8 cellular contexts compared by ENCODE assay signal in the genomic region with DNA sequence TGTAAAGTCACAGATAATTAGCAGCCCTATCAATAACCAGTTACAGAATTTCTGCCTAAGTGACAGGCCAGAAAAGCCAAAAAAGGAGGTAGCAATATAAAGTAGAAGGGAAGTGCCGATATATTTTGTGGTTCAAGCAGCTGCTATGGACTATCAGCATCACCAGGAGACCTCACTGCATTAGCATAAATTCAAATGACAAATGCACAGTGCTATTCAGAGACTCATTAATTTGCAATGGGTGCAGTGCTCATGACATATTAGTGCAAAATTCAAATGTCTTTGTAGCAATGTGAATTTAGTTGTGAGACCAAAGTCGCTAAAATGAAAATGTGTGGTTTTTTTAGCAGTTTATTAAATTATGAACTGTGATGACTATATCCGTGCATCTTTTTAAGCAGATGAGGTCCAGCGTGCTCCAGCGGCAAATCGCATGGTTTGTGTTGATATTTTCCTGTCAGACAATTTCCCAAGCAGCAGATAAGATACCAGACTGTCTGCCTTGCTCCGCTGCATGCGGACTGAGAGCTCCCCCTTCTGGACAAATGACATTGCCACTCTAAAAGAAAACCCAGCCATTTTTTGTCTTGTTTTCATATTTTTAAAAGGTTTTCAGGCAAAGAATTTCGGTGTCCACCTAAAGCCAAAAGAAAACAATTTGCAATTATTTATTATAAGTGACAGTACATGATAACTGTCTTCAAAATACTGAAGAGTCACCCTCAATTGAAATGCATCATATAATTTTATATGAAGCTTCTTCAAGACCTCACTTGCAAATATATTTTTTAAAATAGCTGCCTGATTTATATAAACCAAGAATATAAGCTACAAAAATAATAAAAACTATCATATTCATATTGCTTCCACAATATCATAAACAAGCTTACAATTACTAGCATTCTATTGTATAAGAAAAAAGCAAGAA.
DNase-seq lines count a peak whose midpoint lies in the region; ATAC-seq and TF ChIP-seq lines count a peak whose summit lies in the region.

No MANE protein-coding gene starts in this region.

- no peaks in the 10 kb centered on the region for H3K4me1 Mint-ChIP-seq in Calu3 (ENCODE audit: low read depth, unreplicated experiment)
- H3K4me1 Mint-ChIP-seq in activated naive CD8-positive, alpha-beta T cell treated with anti-CD3 and anti-CD28 coated beads, Interleukin-2, amount 50 U/mL, for 24 hours, result no peaks in the 10 kb centered on the region

- H3K4me1 ChIP-seq in heart right ventricle, result peaks cover 0 to 5% (median 4%) of the 10 kb centered on the region in 9 donors

- POLR2A ChIA-PET in RWPE1 (lab: Yijun Ruan, JAX; ENCODE audit: low non-redundant PET), result no interaction called here

- H3K27ac ChIP-seq in RWPE1 (no peak overlapping the region), heart right ventricle (no peak overlapping the region)

- BruUV-seq in Calu3 (replicated peaks; lab: Mats Ljungman, UMichigan), result no TSS peak

- H3K27ac Mint-ChIP-seq in Calu3 (ENCODE audit: unreplicated experiment), result no peak overlapping the region
- no peak overlapping the region for H3K27ac Mint-ChIP-seq in activated naive CD8-positive, alpha-beta T cell treated with anti-CD3 and anti-CD28 coated beads, Interleukin-2, amount 50 U/mL, for 24 hours

- WGBS in heart right ventricle, 2 donors, result 16 to 18% methylated on average over 9 of the region's 9 CpGs

- DNase-seq in Calu3 (peak; percentile 75), RWPE1 (ENCODE audit: low spot score) (peak; percentile 50), heart right ventricle (peak; percentile 40 to 77), pulmonary artery endothelial cell (ENCODE audit: low read depth, low spot score) (peak; percentile 8)
- DNase-seq in activated naive CD8-positive, alpha-beta T cell treated with anti-CD3 and anti-CD28 coated beads, Interleukin-2, amount 50 U/mL, for 24 hours, result peak; percentile 58

- H3K36me3 Mint-ChIP-seq in Calu3 (ENCODE audit: insufficient read depth, unreplicated experiment), result no peaks in the 10 kb centered on the region
- H3K36me3 Mint-ChIP-seq in activated naive CD8-positive, alpha-beta T cell treated with anti-CD3 and anti-CD28 coated beads, Interleukin-2, amount 50 U/mL, for 24 hours (ENCODE audit: low read depth), result no peaks in the 10 kb centered on the region

- H3K36me3 ChIP-seq in heart right ventricle, result no peaks in the 10 kb centered on the region

- ATAC-seq in GM21423 (IDR thresholded peaks at IDR 0.05; ENCODE audit: unreplicated experiment) (peak; percentile 66), heart right ventricle (peak in 7 of 8 donors; percentile 47 to 92 (median 78)), GM21786 (IDR thresholded peaks at IDR 0.05; ENCODE audit: unreplicated experiment) (no peak)
- no peak for ATAC-seq in activated naive CD8-positive, alpha-beta T cell treated with anti-CD3 and anti-CD28 coated beads, Interleukin-2, amount 50 U/mL, for 24 hours

- H3K4me3 ChIP-seq in heart right ventricle, result no peak overlapping the region

- CTCF ChIA-PET in Calu3 (lab: Charles Lee), result no interaction called here
- CTCF ChIA-PET in RWPE1 (lab: Yijun Ruan, JAX), result interaction anchor here (0.6 to 1.7 kb wide), 14 partner anchors 8 to 1551 kb away, joined by 3 to 17 read pairs (median 4); no protein-coding TSS in a partner anchor

- H3K9me3 ChIP-seq in heart right ventricle, result no peaks in the 10 kb centered on the region

- peak; percentile 85 for TF ChIP-seq CTCF in Calu3 (IDR thresholded peaks at IDR 0.05; ENCODE audit: unreplicated experiment)
- peak; percentile 95 for TF ChIP-seq CTCF in LNCAP (IDR thresholded peaks at IDR 0.05)
- peak; percentile 99 for TF ChIP-seq CTCF in RWPE1 (conservative IDR thresholded peaks at IDR 0.05; ENCODE audit: low read depth)
- peak; percentile 84 to 98 (median 93) for TF ChIP-seq CTCF in heart right ventricle (IDR thresholded peaks at IDR 0.05)

- intact Hi-C loops in Calu3 (cut with micrococcal nuclease; ENCODE audit: unreplicated experiment), result loop anchor here (1.0 to 10.0 kb wide), 6 partner anchors 63 to 1536 kb away; no protein-coding TSS in a partner anchor
- intact Hi-C loops in heart right ventricle (cut with DNase I), result loop anchor here in 9 of 10 donors (2.0 to 10.0 kb wide), 4 partner anchors 1380 to 1540 kb away; partner anchors contain the start of gene MEF2C (in 2 of the 9)

- H3K27me3 ChIP-seq in heart right ventricle, result no peaks in the 10 kb centered on the region

- no peak overlapping the region for H3K4me3 Mint-ChIP-seq in Calu3 (ENCODE audit: low read depth, unreplicated experiment)
- H3K4me3 Mint-ChIP-seq in activated naive CD8-positive, alpha-beta T cell treated with anti-CD3 and anti-CD28 coated beads, Interleukin-2, amount 50 U/mL, for 24 hours, result no peak overlapping the region

- H3K27me3 Mint-ChIP-seq in Calu3 (ENCODE audit: unreplicated experiment), result no peaks in the 10 kb centered on the region
- H3K27me3 Mint-ChIP-seq in activated naive CD8-positive, alpha-beta T cell treated with anti-CD3 and anti-CD28 coated beads, Interleukin-2, amount 50 U/mL, for 24 hours, result peaks cover 1% of the 10 kb centered on the region

- H3K9me3 Mint-ChIP-seq in Calu3 (ENCODE audit: low read depth, unreplicated experiment), result no peaks in the 10 kb centered on the region
- H3K9me3 Mint-ChIP-seq in activated naive CD8-positive, alpha-beta T cell treated with anti-CD3 and anti-CD28 coated beads, Interleukin-2, amount 50 U/mL, for 24 hours, result no peaks in the 10 kb centered on the region

Comparison
In these comparisons a context has a peak if more than half of its experiments do, and no peak if none do; other contexts are left out.
1. DNase-seq: peak in every context shown above with its lines; median percentile 75 in Calu3; 58 in heart right ventricle; 58 in activated naive CD8-positive, alpha-beta T cell treated with anti-CD3 and anti-CD28 coated beads, Interleukin-2, amount 50 U/mL, for 24 hours; 50 in RWPE1; 8 in pulmonary artery endothelial cell.
2. ATAC-seq: peak in GM21423 (single experiment) and heart right ventricle (7 of 8); none in activated naive CD8-positive, alpha-beta T cell treated with anti-CD3 and anti-CD28 coated beads, Interleukin-2, amount 50 U/mL, for 24 hours (single experiment) and GM21786 (single experiment).
3. Peak in every context shown above with its lines, with median percentiles within 50 percentile points of each other: CTCF ChIP-seq.